13 cellular contexts compared by ENCODE assay signal in genomic region chr3:15899438-15899837, GRCh38.
DNase-seq lines count a peak whose midpoint lies in the region; ATAC-seq, FAIRE-seq and TF ChIP-seq lines count a peak whose summit lies in the region.
"Had no signal": no experiment of that assay in that cellular context is flagged by ENCODE, and none has a peak within 500 bp of the region (broad histone marks: within the 10 kb centered on the region; RNA-seq: fewer than 3 reads in every experiment).

No MANE protein-coding gene starts in this region.

- ATAC-seq in K562 (peak; percentile 91), HG03039 (IDR thresholded peaks at IDR 0.05; ENCODE audit: unreplicated experiment) (no peak)

- H2BK120ac ChIP-seq in mesendoderm (ENCODE audit: low read depth, low read length), result no peak overlapping the region

- no peak for TF ChIP-seq RAD21 in K562 (CRISPR knock-in tag; conservative IDR thresholded peaks at IDR 0.05 in 1 of 2, IDR thresholded peaks at IDR 0.05 in 1 of 2)

- FAIRE-seq in K562 (lab: Jason Lieb, UNC), result peak; percentile 86
- no peak for FAIRE-seq in kidney (lab: Jason Lieb, UNC)
- FAIRE-seq: endometrium had no signal

- no peaks in the 10 kb centered on the region for H3K36me3 ChIP-seq in Loucy (ENCODE audit: insufficient read depth, low read length)
- no peaks in the 10 kb centered on the region for H3K36me3 ChIP-seq in K562 (ENCODE audit: control insufficient read depth, insufficient read depth, low read length)
- no peaks in the 10 kb centered on the region for H3K36me3 ChIP-seq in mesendoderm (ENCODE audit: control insufficient read depth, insufficient read depth, low read length)
- no peaks in the 10 kb centered on the region for H3K36me3 ChIP-seq in kidney (ENCODE audit: control insufficient read depth in 1 of 2, insufficient read depth in 2 of 2, low read length in 2 of 2)

- H3K18ac ChIP-seq in mesendoderm (ENCODE audit: low read length), result no peak overlapping the region

- no peak for TF ChIP-seq POLR2A in K562 (conservative IDR thresholded peaks at IDR 0.05)

- no peak overlapping the region for H4K5ac ChIP-seq in mesendoderm (ENCODE audit: low read length)

- no TSS peak for BruUV-seq in K562 (replicated peaks; lab: Mats Ljungman, UMichigan)

- peak overlapping the region; percentile 1; the same call in 1 of the 3 replicates for H3K27ac ChIP-seq in K562 (ENCODE audit: extremely low read depth, low read depth, low read length)
- no peak overlapping the region for H3K27ac ChIP-seq in mesendoderm (ENCODE audit: low read depth, low read length)
- H3K27ac ChIP-seq in kidney (ENCODE audit: low read depth in 2 of 2, low read length in 2 of 2), result no peak overlapping the region

- intact Hi-C loops in K562 (cut with micrococcal nuclease), result no loop called here
- intact Hi-C loops in kidney (cut with DNase I), result no loop called here

- H3K4me1 ChIP-seq in Loucy (ENCODE audit: insufficient read depth, low read length, poor library complexity, severe bottlenecking) (no peaks in the 10 kb centered on the region), K562 (replicated peaks in 1 of 2; ENCODE audit: control insufficient read depth in 2 of 2, insufficient read depth in 2 of 2, low read length in 2 of 2) (peaks cover 4 to 9% of the 10 kb centered on the region in 2 experiments; a peak in 3 of 5 replicates), mesendoderm (ENCODE audit: control insufficient read depth, low read depth, low read length) (no peaks in the 10 kb centered on the region), kidney (ENCODE audit: control insufficient read depth in 1 of 2, insufficient read depth in 1 of 2, low read depth in 1 of 2, low read length in 2 of 2) (peaks cover 5 to 8% of the 10 kb centered on the region in 2 donors)

- POLR2A ChIA-PET in K562 (lab: Yijun Ruan, JAX) (interaction anchor here (0.7 to 1.2 kb wide), 3 partner anchors 9 to 154 kb away, joined by 3 to 5 read pairs (median 3); no protein-coding TSS in a partner anchor), GM10248 (lab: Yijun Ruan, JAX) (no interaction called here)

- H3K9me1 ChIP-seq in K562 (ENCODE audit: control insufficient read depth, insufficient read depth, low read length), result no peaks in the 10 kb centered on the region

- no peak overlapping the region for H2BK15ac ChIP-seq in mesendoderm (replicated peaks; ENCODE audit: low read depth)

- in situ Hi-C loops in K562 (cut with MboI), result no loop called here
- in situ Hi-C loops in GM13976 (cut with MboI; ENCODE audit: low sequenced_read_pairs, unreplicated experiment), result no loop called here

- TF ChIP-seq CTCF in Loucy (conservative IDR thresholded peaks at IDR 0.05; ENCODE audit: low read length) (no peak), K562 (IDR thresholded peaks at IDR 0.05 in 2 of 3, conservative IDR thresholded peaks at IDR 0.05 in 1 of 3; ENCODE audit: insufficient read depth in 2 of 3, low read depth in 1 of 3, low read length in 3 of 3) (no peak), GM10248 (IDR thresholded peaks at IDR 0.05; ENCODE audit: control extremely low read depth, extremely low read depth, low read depth, missing control alignments) (no peak), kidney (IDR thresholded peaks at IDR 0.05; ENCODE audit: borderline replicate concordance, extremely low read depth, insufficient read depth) (no peak), GM13976 (IDR thresholded peaks at IDR 0.05; ENCODE audit: borderline replicate concordance, control extremely low read depth, extremely low read depth, insufficient read depth, missing control alignments) (no peak)

- H3K9ac ChIP-seq in Loucy (ENCODE audit: low read depth, low read length, poor library complexity, severe bottlenecking), result no peak overlapping the region
- H3K9ac ChIP-seq in K562 (ENCODE audit: insufficient read depth in 1 of 2, low read depth in 2 of 2, low read length in 2 of 2), result no peak overlapping the region
- H3K9ac ChIP-seq in mesendoderm (ENCODE audit: low read length), result no peak overlapping the region
- H3K9ac ChIP-seq in kidney (ENCODE audit: low read length in 2 of 2), result no peak overlapping the region

- H3K23ac ChIP-seq in mesendoderm (ENCODE audit: low read length), result no peak overlapping the region

- peak; percentile 64 for DNase-seq in GM03348 (ENCODE audit: low spot score)
- DNase-seq in K562 (ENCODE audit: extremely low read depth in 1 of 4, low spot score in 3 of 4), result peak; percentile 28 to 75 (median 62)
- DNase-seq in mesendoderm, result peak; percentile 80
- DNase-seq in GM10248 (ENCODE audit: extremely low spot score), result no peak
- DNase-seq in kidney, result no peak
- no peak for DNase-seq in GM13976 (ENCODE audit: low spot score)
- DNase-seq: activated effector memory CD4-positive, alpha-beta T cell treated with Interleukin-2 at 50 U/mL for 16 hours; midbrain; NCI-H2227 treated with DMSO at 0.1 percent for 48 hours; stimulated activated CD4-positive, alpha-beta T cell treated with anti-CD3 and anti-CD28 coated beads, Interleukin-2, amount 100 ng/mL, for 24 hours had no signal

- no peaks in the 10 kb centered on the region for H3K79me2 ChIP-seq in Loucy (ENCODE audit: insufficient read depth, low read length)
- no peaks in the 10 kb centered on the region for H3K79me2 ChIP-seq in K562 (ENCODE audit: control insufficient read depth, insufficient read depth, low read length)
- H3K79me2 ChIP-seq in mesendoderm (ENCODE audit: control insufficient read depth, insufficient read depth, low read length), result no peaks in the 10 kb centered on the region

- no peak overlapping the region for H3K56ac ChIP-seq in mesendoderm (ENCODE audit: low read length)

- H3K4me2 ChIP-seq in Loucy (ENCODE audit: low read depth, low read length, poor library complexity, severe bottlenecking) (no peak overlapping the region), K562 (ENCODE audit: insufficient read depth, low read length) (no peak overlapping the region), mesendoderm (ENCODE audit: low read length) (no peak overlapping the region)

- H3K27me3 ChIP-seq in Loucy (ENCODE audit: insufficient read depth, low read length, poor library complexity, severe bottlenecking), result no peaks in the 10 kb centered on the region
- no peaks in the 10 kb centered on the region for H3K27me3 ChIP-seq in K562 (ENCODE audit: control insufficient read depth in 2 of 2, insufficient read depth in 2 of 2, low read length in 2 of 2)
- no peaks in the 10 kb centered on the region for H3K27me3 ChIP-seq in mesendoderm (ENCODE audit: insufficient read depth, low read length, poor library complexity)

- no peak for TF ChIP-seq EP300 in K562 (IDR thresholded peaks at IDR 0.05; ENCODE audit: low read length)

- H3K9me2 ChIP-seq in Loucy (replicated peaks; ENCODE audit: low read depth, low read length), result no peaks in the 10 kb centered on the region

- H3K9me3 ChIP-seq in Loucy (ENCODE audit: insufficient read depth, low read depth, low read length), result no peaks in the 10 kb centered on the region
- no peaks in the 10 kb centered on the region for H3K9me3 ChIP-seq in K562 (replicated peaks; ENCODE audit: control insufficient read depth, insufficient read depth, low read depth, low read length)
- H3K9me3 ChIP-seq in kidney (ENCODE audit: control insufficient read depth in 1 of 2, low read length in 2 of 2), result no peaks in the 10 kb centered on the region

- no peaks in the 10 kb centered on the region for H3K79me1 ChIP-seq in mesendoderm (ENCODE audit: low read length)

- no peak overlapping the region for H2AK5ac ChIP-seq in mesendoderm (ENCODE audit: low read length)

- no peaks in the 10 kb centered on the region for H3F3A ChIP-seq in Loucy (ENCODE audit: low read depth)

- no peak overlapping the region for H4K8ac ChIP-seq in mesendoderm (ENCODE audit: low read depth, low read length)

- H4K20me1 ChIP-seq in Loucy (ENCODE audit: insufficient read depth, low read length, poor library complexity, severe bottlenecking) (no peaks in the 10 kb centered on the region), K562 (replicated peaks; ENCODE audit: control insufficient read depth, insufficient read depth, low read length) (no peaks in the 10 kb centered on the region)

- H3K4ac ChIP-seq in mesendoderm (ENCODE audit: low read depth, low read length), result no peak overlapping the region

- H2AFZ ChIP-seq in Loucy (ENCODE audit: low read length), result peak overlapping the region; percentile 62; the same call in 1 of the 2 replicates
- H2AFZ ChIP-seq in K562 (ENCODE audit: low read depth, low read length), result peak overlapping the region; percentile 71

- H2BK5ac ChIP-seq in mesendoderm (ENCODE audit: low read length), result no peak overlapping the region

- CTCF ChIA-PET in K562 (lab: Yijun Ruan, JAX; ENCODE audit: low intra/inter-chr PET ratio) (no interaction called here), GM10248 (lab: Yijun Ruan, JAX) (interaction anchor here (0.7 to 1.5 kb wide), 3 partner anchors 9 to 37 kb away, joined by 3 read pairs; no protein-coding TSS in a partner anchor)

- H3K4me3 ChIP-seq in Loucy (ENCODE audit: low read length, poor library complexity, severe bottlenecking) (no peak overlapping the region), K562 (no peak overlapping the region), mesendoderm (ENCODE audit: low read length) (no peak overlapping the region), kidney (ENCODE audit: low read length in 2 of 2) (no peak overlapping the region)

TF ChIP-seq in K562, 482 proteins besides CTCF, POLR2A, EP300 and RAD21 (continues in another document):
- TF ChIP-seq ZNF311 (CRISPR knock-in tag; IDR thresholded peaks at IDR 0.05) (no peak), ZFX (CRISPR knock-in tag; IDR thresholded peaks at IDR 0.05) (no peak), FUS (optimal IDR thresholded peaks at IDR 0.05; ENCODE audit: low read depth, low read length) (no peak), KDM2B (CRISPR knock-in tag; IDR thresholded peaks at IDR 0.05) (no peak), KLF6 (CRISPR knock-in tag; IDR thresholded peaks at IDR 0.05; ENCODE audit: borderline replicate concordance) (no peak), SETDB1 (IDR thresholded peaks at IDR 0.05; ENCODE audit: low read length) (no peak), ZNF316 (IDR thresholded peaks at IDR 0.05) (peak; percentile 87), ZNF780A (CRISPR knock-in tag; IDR thresholded peaks at IDR 0.05) (no peak), NCOA2 (IDR thresholded peaks at IDR 0.05; ENCODE audit: partially characterized antibody in 2 of 2) (no peak)

Comparison
In these comparisons a context has a peak if more than half of its experiments do, and no peak if none do; other contexts are left out.
1. DNase-seq: peak in GM03348 (single experiment), K562 (4 of 4) and mesendoderm (single experiment); none in GM10248 (single experiment), kidney (single experiment) and GM13976 (single experiment).